ENCODE assay signal across 8 cellular contexts in the genomic region with DNA sequence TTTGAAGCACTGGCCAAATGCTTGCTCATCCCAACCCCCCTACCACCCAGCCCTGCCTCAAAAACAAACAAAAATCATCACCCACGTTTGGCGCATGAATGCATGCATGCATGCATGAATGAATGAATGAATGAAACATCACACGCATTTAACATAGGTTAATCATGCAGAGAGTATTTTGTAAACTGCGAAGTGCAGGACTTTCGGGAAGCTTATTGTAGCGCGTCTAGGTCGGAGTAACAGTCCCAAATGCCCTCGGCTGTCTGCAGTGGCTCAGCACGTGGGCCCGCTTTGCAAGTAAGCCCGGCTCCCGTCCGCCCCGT. TPM values are rescaled to one million over a fixed set of nuclear protein-coding genes. Genes with fewer than 3 reads are reported as not detected.
DNase-seq lines count a peak whose midpoint lies in the region; ATAC-seq lines count a peak whose summit lies in the region.

No MANE protein-coding gene starts in this region.

- H3K9ac ChIP-seq in HUES48 (ENCODE audit: low read depth, low read length), result no peak overlapping the region

- peaks cover 10% of the 10 kb centered on the region for H3K27me3 ChIP-seq in HUES48 (ENCODE audit: control insufficient read depth, insufficient read depth, low read length)

- H3K4me3 ChIP-seq in HUES48 (ENCODE audit: low read depth, low read length), result peak overlapping the region; percentile 47

- H3K4me1 ChIP-seq in HUES48 (ENCODE audit: control insufficient read depth, insufficient read depth, low read length), result peaks cover 21% of the 10 kb centered on the region

- H3K4me3 Mint-ChIP-seq in activated naive CD4-positive, alpha-beta T cell treated with anti-CD3 and anti-CD28 coated beads for 36 hours, result peak overlapping the region; percentile 62
- peak overlapping the region; percentile 81 to 85 for H3K4me3 Mint-ChIP-seq in effector memory CD8-positive, alpha-beta T cell
- peak overlapping the region; percentile 23 for H3K4me3 Mint-ChIP-seq in stimulated activated memory B cell treated with anti-CD40 and anti-IgM and Interleukin-4, amounts not matched to agents 10 μg/mL and 1 μg/mL and 100 μg/mL, for 72 hours

- CTCF ChIA-PET in activated naive CD4-positive, alpha-beta T cell treated with anti-CD3 and anti-CD28 coated beads for 36 hours (lab: Charles Lee), result interaction anchor here (0.7 to 1.9 kb wide), 3 partner anchors 76 to 307 kb away, joined by 3 to 8 read pairs (median 4); no protein-coding TSS in a partner anchor

- no peak overlapping the region for H3K27ac ChIP-seq in HUES48 (ENCODE audit: low read depth, low read length)

- no peaks in the 10 kb centered on the region for H3K36me3 Mint-ChIP-seq in activated naive CD4-positive, alpha-beta T cell treated with anti-CD3 and anti-CD28 coated beads for 36 hours (ENCODE audit: low read depth)
- no peaks in the 10 kb centered on the region for H3K36me3 Mint-ChIP-seq in activated naive CD4-positive, alpha-beta T cell treated with anti-CD3 and anti-CD28 coated beads, Interleukin-2, amount 50 U/mL, for 72 hours
- peaks cover 12% of the 10 kb centered on the region for H3K36me3 Mint-ChIP-seq in effector memory CD8-positive, alpha-beta T cell (ENCODE audit: insufficient read depth)
- no peaks in the 10 kb centered on the region for H3K36me3 Mint-ChIP-seq in stimulated activated memory B cell treated with anti-CD40 and anti-IgM and Interleukin-4, amounts not matched to agents 10 μg/mL and 1 μg/mL and 100 μg/mL, for 72 hours

- H3K36me3 ChIP-seq in HUES48 (ENCODE audit: control insufficient read depth, insufficient read depth, low read length), result peaks cover 10% of the 10 kb centered on the region

- no peak for ATAC-seq in activated naive CD4-positive, alpha-beta T cell treated with anti-CD3 and anti-CD28 coated beads, Interleukin-2, amount 50 U/mL, for 72 hours
- ATAC-seq in effector memory CD8-positive, alpha-beta T cell (replicated peaks), result no peak
- no peak for ATAC-seq in stimulated activated memory B cell treated with anti-CD40 and anti-IgM and Interleukin-4, amounts not matched to agents 10 μg/mL and 1 μg/mL and 100 μg/mL, for 72 hours
- ATAC-seq in HG03095 (IDR thresholded peaks at IDR 0.05; ENCODE audit: unreplicated experiment), result no peak

- H3K9me3 Mint-ChIP-seq in activated naive CD4-positive, alpha-beta T cell treated with anti-CD3 and anti-CD28 coated beads for 36 hours, result no peaks in the 10 kb centered on the region
- H3K9me3 Mint-ChIP-seq in activated naive CD4-positive, alpha-beta T cell treated with anti-CD3 and anti-CD28 coated beads, Interleukin-2, amount 50 U/mL, for 72 hours, result no peaks in the 10 kb centered on the region
- no peaks in the 10 kb centered on the region for H3K9me3 Mint-ChIP-seq in effector memory CD8-positive, alpha-beta T cell
- H3K9me3 Mint-ChIP-seq in stimulated activated memory B cell treated with anti-CD40 and anti-IgM and Interleukin-4, amounts not matched to agents 10 μg/mL and 1 μg/mL and 100 μg/mL, for 72 hours, result no peaks in the 10 kb centered on the region

- no peak for DNase-seq in activated naive CD4-positive, alpha-beta T cell treated with anti-CD3 and anti-CD28 coated beads for 36 hours
- DNase-seq in activated naive CD4-positive, alpha-beta T cell treated with anti-CD3 and anti-CD28 coated beads, Interleukin-2, amount 50 U/mL, for 72 hours (ENCODE audit: low spot score in 2 of 2), result no peak
- DNase-seq in effector memory CD8-positive, alpha-beta T cell, result no peak
- DNase-seq in NCI-H1694 treated with DMSO at 0.1 percent for 48 hours (lab: John Stamatoyannopoulos, UW), result no peak
- no peak for DNase-seq in T1000 (lab: John Stamatoyannopoulos, UW)

- H3K27me3 Mint-ChIP-seq in activated naive CD4-positive, alpha-beta T cell treated with anti-CD3 and anti-CD28 coated beads for 36 hours (ENCODE audit: low read depth), result peaks cover 2% of the 10 kb centered on the region
- H3K27me3 Mint-ChIP-seq in effector memory CD8-positive, alpha-beta T cell, result peaks cover 20 to 28% of the 10 kb centered on the region in 2 donors
- H3K27me3 Mint-ChIP-seq in stimulated activated memory B cell treated with anti-CD40 and anti-IgM and Interleukin-4, amounts not matched to agents 10 μg/mL and 1 μg/mL and 100 μg/mL, for 72 hours, result peaks cover 16% of the 10 kb centered on the region

- no peaks in the 10 kb centered on the region for H3K9me3 ChIP-seq in HUES48 (ENCODE audit: control insufficient read depth, insufficient read depth, low read length)

- H3K27ac Mint-ChIP-seq in activated naive CD4-positive, alpha-beta T cell treated with anti-CD3 and anti-CD28 coated beads for 36 hours, result no peak overlapping the region
- H3K27ac Mint-ChIP-seq in activated naive CD4-positive, alpha-beta T cell treated with anti-CD3 and anti-CD28 coated beads, Interleukin-2, amount 50 U/mL, for 72 hours, result peak overlapping the region in 1 of 2 donors; percentile 80
- peak overlapping the region; percentile 80 to 84 for H3K27ac Mint-ChIP-seq in effector memory CD8-positive, alpha-beta T cell
- H3K27ac Mint-ChIP-seq in stimulated activated memory B cell treated with anti-CD40 and anti-IgM and Interleukin-4, amounts not matched to agents 10 μg/mL and 1 μg/mL and 100 μg/mL, for 72 hours, result peak overlapping the region; percentile 64

- intact Hi-C loops in activated naive CD4-positive, alpha-beta T cell treated with anti-CD3 and anti-CD28 coated beads for 36 hours (cut with micrococcal nuclease), result loop anchor here (1.0 to 5.0 kb wide), 4 partner anchors 76 to 411 kb away; a partner anchor contains a TSS

- peaks cover 7% of the 10 kb centered on the region for H3K4me1 Mint-ChIP-seq in activated naive CD4-positive, alpha-beta T cell treated with anti-CD3 and anti-CD28 coated beads for 36 hours (ENCODE audit: low read depth)
- peaks cover 3 to 4% of the 10 kb centered on the region in 2 donors for H3K4me1 Mint-ChIP-seq in effector memory CD8-positive, alpha-beta T cell (ENCODE audit: low read depth in 2 of 2)
- H3K4me1 Mint-ChIP-seq in stimulated activated memory B cell treated with anti-CD40 and anti-IgM and Interleukin-4, amounts not matched to agents 10 μg/mL and 1 μg/mL and 100 μg/mL, for 72 hours, result peaks cover 9% of the 10 kb centered on the region

RNA-seq across cellular contexts. Expression of a gene that starts 0.3 kb away (rescaled TPM):
- total RNA-seq in activated naive CD4-positive, alpha-beta T cell treated with anti-CD3 and anti-CD28 coated beads for 36 hours, result 1 to 10 TPM; 1.7 to 2.2 TPM
- total RNA-seq in activated naive CD4-positive, alpha-beta T cell treated with anti-CD3 and anti-CD28 coated beads, Interleukin-2, amount 50 U/mL, for 72 hours, result 1 to 10 TPM; 1.0 to 3.9 TPM

Comparison
In these comparisons a context has a peak if more than half of its experiments do, and no peak if none do; other contexts are left out.
1. H3K4me3 Mint-ChIP-seq: peak in every context shown above with its lines; median percentile 83 in effector memory CD8-positive, alpha-beta T cell; 62 in activated naive CD4-positive, alpha-beta T cell treated with anti-CD3 and anti-CD28 coated beads for 36 hours; 23 in stimulated activated memory B cell treated with anti-CD40 and anti-IgM and Interleukin-4, amounts not matched to agents 10 μg/mL and 1 μg/mL and 100 μg/mL, for 72 hours.